ENCODE assay signal across 14 cellular contexts in the genomic region with DNA sequence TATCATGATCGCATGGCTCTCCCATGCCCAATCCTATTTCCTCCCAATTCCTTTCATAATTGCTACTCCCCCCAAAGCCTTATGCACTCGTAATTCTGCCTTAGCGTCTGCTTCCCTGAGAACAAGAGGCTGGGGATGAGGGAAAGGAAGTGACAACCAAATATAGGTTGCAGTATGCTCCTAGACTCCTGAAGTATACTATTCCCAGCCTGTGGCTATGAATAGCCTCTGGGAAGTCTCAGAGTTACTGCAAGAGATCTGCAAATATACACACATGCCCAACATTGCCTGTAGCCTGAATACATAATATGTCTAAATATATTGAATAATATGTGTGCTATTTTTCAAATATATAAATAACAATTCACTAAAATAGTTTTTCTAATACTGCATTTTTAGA.
"Had no signal": no experiment of that assay in that cellular context is flagged by ENCODE, and none has a peak within 500 bp of the region (broad histone marks: within the 10 kb centered on the region; RNA-seq: fewer than 3 reads in every experiment).

No MANE protein-coding gene starts in this region.

- H3K27ac ChIP-seq: body of pancreas, right lobe of liver, upper lobe of left lung, WERI-Rb-1 had no signal

- H3K4me3 Mint-ChIP-seq: activated CD4-positive, alpha-beta T cell treated with anti-CD3 and anti-CD28 coated beads, Interleukin-2, amount 10 ng/mL, durations not matched to agents 24 days and 14 days had no signal

- H3K4me3 ChIP-seq: body of pancreas, right lobe of liver, upper lobe of left lung had no signal

- ATAC-seq: activated naive CD4-positive, alpha-beta T cell treated with anti-CD3 and anti-CD28 coated beads, Interleukin-2, amount 50 U/mL, for 72 hours; body of pancreas; esophagus mucosa; right lobe of liver had no signal

- DNase-seq: activated CD4-positive, alpha-beta T cell treated with anti-CD3 and anti-CD28 coated beads, Interleukin-2, amount 10 ng/mL, durations not matched to agents 24 days and 14 days; activated T-cell treated with anti-CD3 and anti-CD28 coated beads for 4 hours; amniotic stem cell; body of pancreas; posterior cingulate gyrus; right lobe of liver; stimulated activated CD4-positive, alpha-beta T cell treated with anti-CD3 and anti-CD28 coated beads, Interleukin-2, amount 100 ng/mL, for 24 hours; stimulated activated naive CD4-positive, alpha-beta T cell; substantia nigra; upper lobe of left lung; WERI-Rb-1 had no signal

- H3K27me3 ChIP-seq: body of pancreas, right lobe of liver, upper lobe of left lung had no signal

- H3K27ac Mint-ChIP-seq: activated T-helper 2 cell treated with anti-CD3 and anti-CD28 coated beads, Interferon-gamma antibody, Interleukin-2, Interleukin-4, amounts not matched to agents 10 μg/mL and 5 μg/mL and 100 μg/mL, durations not matched to agents 14 hours and 24 hours and 36 hours had no signal

- H3K9me3 ChIP-seq: body of pancreas, right lobe of liver, upper lobe of left lung had no signal

- H3K36me3 ChIP-seq: right lobe of liver, upper lobe of left lung, WERI-Rb-1 had no signal
